23 cellular contexts compared by ENCODE assay signal in the genomic region with DNA sequence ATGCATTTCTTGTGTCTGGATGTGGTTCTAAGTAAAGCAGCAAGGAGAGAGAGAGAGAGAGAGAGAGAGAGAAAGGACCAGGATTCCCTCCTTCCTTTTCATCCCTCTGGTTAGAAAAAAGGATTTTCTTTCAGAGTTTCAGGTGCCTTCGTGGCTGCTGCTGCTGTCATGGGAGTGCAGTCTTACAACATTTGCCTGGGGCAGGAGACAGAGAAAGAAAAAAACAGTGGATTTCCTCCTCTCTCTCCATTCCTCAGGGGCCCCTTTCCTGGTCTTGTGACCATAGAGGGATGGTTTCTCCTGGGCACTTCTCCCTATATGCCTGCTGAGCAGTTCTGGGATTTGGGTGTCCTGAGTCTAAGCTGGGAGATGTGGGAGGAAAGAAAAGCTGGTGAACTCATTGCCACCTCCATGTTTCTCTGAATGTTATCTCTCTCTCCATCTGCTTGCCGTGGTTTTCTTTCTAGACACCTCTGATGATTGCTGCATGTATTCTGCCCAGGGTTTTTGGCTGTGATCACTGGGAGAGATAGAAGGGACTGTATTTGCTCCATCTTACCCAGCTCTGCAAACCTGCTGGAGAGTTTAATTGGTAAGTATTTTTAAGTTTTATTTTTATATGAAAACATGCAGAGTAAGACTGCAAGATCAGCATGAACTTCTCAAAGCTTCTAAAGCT.
"Had no signal": no experiment of that assay in that cellular context is flagged by ENCODE, and none has a peak within 500 bp of the region (broad histone marks: within the 10 kb centered on the region; RNA-seq: fewer than 3 reads in every experiment).

No MANE protein-coding gene starts in this region.

- ATAC-seq: activated CD4-positive, alpha-beta T cell treated with anti-CD3 and anti-CD28 coated beads for 36 hours; activated T-cell treated with anti-CD3 and anti-CD28 coated beads, Interleukin-2, amount 50 U/mL, for 72 hours; gastroesophageal sphincter; heart right ventricle; pancreas had no signal

- H3K9me3 ChIP-seq: breast epithelium, gastroesophageal sphincter, pancreas, sigmoid colon, stomach, vagina had no signal

- H3K27ac ChIP-seq: breast epithelium, gastroesophageal sphincter, heart right ventricle, pancreas, sigmoid colon, stomach, tibial artery, vagina, WERI-Rb-1 had no signal

- H3K4me1 ChIP-seq: breast epithelium, gastroesophageal sphincter, heart right ventricle, pancreas, sigmoid colon, stomach, tibial artery, vagina had no signal

- DNase-seq: activated CD4-positive, alpha-beta memory T cell treated with anti-CD3 and anti-CD28 coated beads, Interleukin-2, amount 10 ng/mL, durations not matched to agents 7 days and 5 days; activated CD4-positive, alpha-beta T cell treated with anti-CD3 and anti-CD28 coated beads for 36 hours; activated CD8-positive, alpha-beta memory T cell treated with anti-CD3 and anti-CD28 coated beads, Interleukin-2, amount 50 U/mL, for 4 hours; activated gamma-delta T cell treated with Interleukin-2 at 50 U/mL for 16 hours; activated naive CD8-positive, alpha-beta T cell treated with anti-CD3 and anti-CD28 coated beads for 36 hours; activated T-cell treated with anti-CD3 and anti-CD28 coated beads, Interleukin-2, amount 50 U/mL, for 72 hours; aorta; dermis blood vessel endothelial cell; erythroblast; heart right ventricle; midbrain; naive B cell; pancreas; sigmoid colon; stimulated activated CD4-positive, alpha-beta T cell treated with anti-CD3 and anti-CD28 coated beads, Interleukin-1b, Interleukin-23, amount 100 ng/mL, for 48 hours; stomach; tibial artery; WERI-Rb-1 had no signal

- H3K27me3 ChIP-seq: breast epithelium, gastroesophageal sphincter, pancreas, sigmoid colon, tibial artery, vagina had no signal

- H3K9me3 Mint-ChIP-seq: activated CD4-positive, alpha-beta memory T cell treated with anti-CD3 and anti-CD28 coated beads, Interleukin-2, amount 10 ng/mL, durations not matched to agents 7 days and 5 days; activated naive CD8-positive, alpha-beta T cell treated with anti-CD3 and anti-CD28 coated beads for 36 hours; activated T-cell treated with anti-CD3 and anti-CD28 coated beads, Interleukin-2, amount 50 U/mL, for 72 hours; T-helper 1 cell treated with Interleukin-12 subunit alpha and Interleukin-12 subunit beta and Interleukin-4 antibody, amounts not matched to agents 30 μg/mL and 1 μg/mL, for 36 hours had no signal

- H3K4me3 Mint-ChIP-seq: activated CD4-positive, alpha-beta memory T cell treated with anti-CD3 and anti-CD28 coated beads, Interleukin-2, amount 10 ng/mL, durations not matched to agents 7 days and 5 days; activated CD4-positive, alpha-beta T cell treated with anti-CD3 and anti-CD28 coated beads for 36 hours; activated naive CD8-positive, alpha-beta T cell treated with anti-CD3 and anti-CD28 coated beads for 36 hours; activated T-cell treated with anti-CD3 and anti-CD28 coated beads, Interleukin-2, amount 50 U/mL, for 72 hours; T-helper 1 cell treated with Interleukin-12 subunit alpha and Interleukin-12 subunit beta and Interleukin-4 antibody, amounts not matched to agents 30 μg/mL and 1 μg/mL, for 36 hours had no signal

- H3K36me3 Mint-ChIP-seq: activated naive CD8-positive, alpha-beta T cell treated with anti-CD3 and anti-CD28 coated beads for 36 hours; naive B cell had no signal

- H3K27ac Mint-ChIP-seq: activated CD4-positive, alpha-beta memory T cell treated with anti-CD3 and anti-CD28 coated beads, Interleukin-2, amount 10 ng/mL, durations not matched to agents 7 days and 5 days; activated CD4-positive, alpha-beta T cell treated with anti-CD3 and anti-CD28 coated beads for 36 hours; activated naive CD8-positive, alpha-beta T cell treated with anti-CD3 and anti-CD28 coated beads for 36 hours; activated T-cell treated with anti-CD3 and anti-CD28 coated beads, Interleukin-2, amount 50 U/mL, for 72 hours; T-helper 1 cell treated with Interleukin-12 subunit alpha and Interleukin-12 subunit beta and Interleukin-4 antibody, amounts not matched to agents 30 μg/mL and 1 μg/mL, for 36 hours had no signal

- H3K36me3 ChIP-seq: breast epithelium, gastroesophageal sphincter, heart right ventricle, pancreas, sigmoid colon, stomach, tibial artery, vagina, WERI-Rb-1 had no signal

- H3K4me3 ChIP-seq: breast epithelium, gastroesophageal sphincter, heart right ventricle, lung, pancreas, sigmoid colon, stomach, tibial artery, vagina had no signal
